ENCODE assay signal across 9 cellular contexts in genomic region chr10:125629758-125630376, GRCh38. TPM values are rescaled to one million over a fixed set of nuclear protein-coding genes. Genes with fewer than 3 reads are reported as not detected.
DNase-seq lines count a peak whose midpoint lies in the region; ATAC-seq and TF ChIP-seq lines count a peak whose summit lies in the region.
"Had no signal": no experiment of that assay in that cellular context is flagged by ENCODE, and none has a peak within 500 bp of the region (broad histone marks: within the 10 kb centered on the region; RNA-seq: fewer than 3 reads in every experiment).

No MANE protein-coding gene starts in this region.

- dilution Hi-C loops in IMR-90 (cut with HindIII; ENCODE audit: low sequenced_read_pairs, unreplicated experiment) = no loop called here

- no peak overlapping the region for H3K4me2 ChIP-seq in IMR-90 (ENCODE audit: low read depth, low read length)

- H3K79me1 ChIP-seq in IMR-90 (ENCODE audit: low read depth in 1 of 2, low read length in 2 of 2) = no peaks in the 10 kb centered on the region

- no TSS peak for BruUV-seq in IMR-90 (replicated peaks; lab: Mats Ljungman, UMichigan)

- H3K27me3 ChIP-seq in IMR-90 (ENCODE audit: control insufficient read depth, insufficient read depth, low read length) (peaks cover 4% of the 10 kb centered on the region), stomach (no peaks in the 10 kb centered on the region)

- no peak overlapping the region for H4K91ac ChIP-seq in IMR-90 (ENCODE audit: insufficient read depth, low read depth, low read length)

- no peak overlapping the region for H2BK5ac ChIP-seq in IMR-90 (ENCODE audit: low read depth, low read length, poor library complexity, severe bottlenecking)

- H3K4me1 ChIP-seq in IMR-90 (ENCODE audit: control insufficient read depth, insufficient read depth, low read length) = no peaks in the 10 kb centered on the region
- H3K4me1 ChIP-seq in stomach = no peaks in the 10 kb centered on the region

- CTCF ChIA-PET in IMR-90 (lab: Yijun Ruan, JAX) = interaction anchor here (0.7 kb wide), 1 partner anchor 330 kb away, joined by 3 read pairs; no protein-coding TSS in a partner anchor

- TF ChIP-seq RAD21 in IMR-90 (IDR thresholded peaks at IDR 0.05; ENCODE audit: low read length) = peak; percentile 51

- H2AFZ ChIP-seq in IMR-90 (replicated peaks; ENCODE audit: low read length, poor library complexity) = no peak overlapping the region

- H3K4me1 Mint-ChIP-seq in glutamatergic neuron (ENCODE audit: low read depth, unreplicated experiment) = no peaks in the 10 kb centered on the region

- H3K4me3 ChIP-seq in IMR-90 (ENCODE audit: insufficient read depth, low read depth, low read length) (no peak overlapping the region), stomach (no peak overlapping the region)

- H4K5ac ChIP-seq in IMR-90 (ENCODE audit: low read depth, low read length) = no peak overlapping the region

- no peak overlapping the region for H2BK20ac ChIP-seq in IMR-90 (ENCODE audit: low read depth, low read length)

- peaks cover 1% of the 10 kb centered on the region for H3K9me3 Mint-ChIP-seq in glutamatergic neuron (ENCODE audit: unreplicated experiment)

- H3K9me3 ChIP-seq in IMR-90 (ENCODE audit: control insufficient read depth, insufficient read depth, low read length) (no peaks in the 10 kb centered on the region), stomach (no peaks in the 10 kb centered on the region)

- H3K9ac ChIP-seq in IMR-90 (ENCODE audit: low read depth, low read length) = no peak overlapping the region

- H4K8ac ChIP-seq in IMR-90 (ENCODE audit: low read depth in 2 of 2, low read length in 2 of 2) = no peak overlapping the region

- no peak overlapping the region for H3K56ac ChIP-seq in IMR-90 (ENCODE audit: extremely low read depth, insufficient read depth, low read length)

- no peak overlapping the region for H2AK5ac ChIP-seq in IMR-90 (ENCODE audit: low read depth, low read length)

- no peak overlapping the region for H2BK15ac ChIP-seq in IMR-90 (ENCODE audit: low read depth, low read length)

- in situ Hi-C loops in IMR-90 (cut with MboI; ENCODE audit: low sequenced_read_pairs) (no loop called here), SK-MEL-5 (cut with HindIII; ENCODE audit: low pct_unique_long_range_greater_than_20kb, low sequenced_read_pairs) (no loop called here)

- no peaks in the 10 kb centered on the region for H3K36me3 Mint-ChIP-seq in glutamatergic neuron (ENCODE audit: unreplicated experiment)

- no peak overlapping the region for H3K27ac ChIP-seq in IMR-90 (ENCODE audit: insufficient read depth, low read length)
- no peak overlapping the region for H3K27ac ChIP-seq in stomach

- ATAC-seq in IMR-90 (ENCODE audit: low read depth) (peak; percentile 65; the same call in 1 of the 2 replicates), GM21529 (IDR thresholded peaks at IDR 0.05; ENCODE audit: unreplicated experiment) (no peak), GM18868 (IDR thresholded peaks at IDR 0.05; ENCODE audit: unreplicated experiment) (no peak)

- no peak overlapping the region for H2BK120ac ChIP-seq in IMR-90 (ENCODE audit: low read depth, low read length)

- DNase-seq in IMR-90 (peak; percentile 53), SK-MEL-5 (ENCODE audit: low read depth, low spot score) (peak; percentile 66), glutamatergic neuron (no peak), stomach (no peak), KG1 (lab: John Stamatoyannopoulos, UW) (no peak)

- intact Hi-C loops in IMR-90 (cut with micrococcal nuclease) (loop anchor here (5.0 to 10.0 kb wide), 2 partner anchors 473 to 585 kb away; no protein-coding TSS in a partner anchor), stomach (cut with DNase I; ENCODE audit: low total_unique reads) (no loop called here)

- H3K4me3 Mint-ChIP-seq in glutamatergic neuron (ENCODE audit: unreplicated experiment) = no peak overlapping the region

- no peaks in the 10 kb centered on the region for H3K27me3 Mint-ChIP-seq in glutamatergic neuron (ENCODE audit: unreplicated experiment)

- no peak overlapping the region for H3K18ac ChIP-seq in IMR-90 (ENCODE audit: low read depth, low read length)

- POLR2A ChIA-PET in IMR-90 (lab: Charles Lee; ENCODE audit: unreplicated experiment) = no interaction called here

- H3K14ac ChIP-seq in IMR-90 (replicated peaks; ENCODE audit: low read depth, low read length) = no peak overlapping the region

- H4K20me1 ChIP-seq in IMR-90 (ENCODE audit: insufficient read depth, low read length) = no peaks in the 10 kb centered on the region

- no peaks in the 10 kb centered on the region for H3K36me3 ChIP-seq in IMR-90 (ENCODE audit: control insufficient read depth, insufficient read depth, low read length)
- H3K36me3 ChIP-seq in stomach = no peaks in the 10 kb centered on the region

- WGBS in IMR-90 (ENCODE audit: extremely low coverage in 2 of 2, insufficient read length in 1 of 2), 2 experiments = 63% methylated on average over 1 of the region's 3 CpGs; no CpG with 5 or more reads in 1 of the 2 experiments
- 62 to 79% (median 66%) methylated on average over 3 of the region's 3 CpGs for WGBS in stomach, 5 donors

- H3K27ac Mint-ChIP-seq in glutamatergic neuron (ENCODE audit: unreplicated experiment) = no peak overlapping the region

- TF ChIP-seq EP300 in stomach (IDR thresholded peaks at IDR 0.05) = no peak

- TF ChIP-seq CTCF in GM12872 (IDR thresholded peaks at IDR 0.05; ENCODE audit: insufficient read depth, low read depth, low read length) = peak; percentile 54
- TF ChIP-seq CTCF in IMR-90 (conservative IDR thresholded peaks at IDR 0.05; ENCODE audit: low read depth, low read length) = peak; percentile 41
- TF ChIP-seq CTCF in glutamatergic neuron (IDR thresholded peaks at IDR 0.05; ENCODE audit: partially characterized antibody, unreplicated experiment) = peak; percentile 62
- peak in 3 of 7 experiments; percentile 11 to 32 (median 20) for TF ChIP-seq CTCF in stomach (IDR thresholded peaks at IDR 0.05)

- H3K9me1 ChIP-seq in IMR-90 (ENCODE audit: insufficient read depth, low read length) = no peaks in the 10 kb centered on the region

- H3K23ac ChIP-seq in IMR-90 (ENCODE audit: low read depth, low read length) = no peak overlapping the region

- no peak overlapping the region for H3K4ac ChIP-seq in IMR-90 (ENCODE audit: low read depth, low read length)

- TF ChIP-seq POLR2A in IMR-90 (IDR thresholded peaks at IDR 0.05; ENCODE audit: low read depth, low read length) (no peak), stomach (IDR thresholded peaks at IDR 0.05) (no peak)

- H2AK9ac ChIP-seq in IMR-90 (replicated peaks; ENCODE audit: low read depth, low read length, poor library complexity) = no peak overlapping the region

TF ChIP-seq in IMR-90, 13 proteins besides CTCF, POLR2A, EP300 and RAD21:
- TF ChIP-seq ELK1 (IDR thresholded peaks at IDR 0.05; ENCODE audit: borderline replicate concordance, low read depth, low read length) = no peak
- no peak for TF ChIP-seq CHD1 (IDR thresholded peaks at IDR 0.05; ENCODE audit: low read depth, low read length)
- TF ChIP-seq FOS (IDR thresholded peaks at IDR 0.05; ENCODE audit: low read depth, low read length) = no peak
- no peak for TF ChIP-seq NFE2L2 (IDR thresholded peaks at IDR 0.05; ENCODE audit: low read depth, low read length)
- no peak for TF ChIP-seq CEBPB (IDR thresholded peaks at IDR 0.05; ENCODE audit: low read depth, low read length)
- no peak for TF ChIP-seq MAFK (IDR thresholded peaks at IDR 0.05; ENCODE audit: low read depth, low read length)
- no peak for TF ChIP-seq MAZ (IDR thresholded peaks at IDR 0.05; ENCODE audit: borderline replicate concordance, low read depth, low read length)

RNA-seq across cellular contexts. Expression of gene TEX36, which starts 53.1 kb away (rescaled TPM):
- not detected in 2 replicates for total RNA-seq in IMR-90 (2012; rRNA removed)
- polyA plus RNA-seq in IMR-90 (2012; rRNA removed) = not detected in 2 replicates
- polyA plus RNA-seq in IMR-90 (2012; cell fraction: cytosol; rRNA removed) = not detected in 2 replicates
- not detected in 2 replicates for polyA plus RNA-seq in IMR-90 (2012; cell fraction: nucleus; rRNA removed; ENCODE audit: low replicate concordance)
- not detected in 2 replicates for total RNA-seq in SK-MEL-5 (2014; rRNA removed; shearing (Covaris generic))
- not detected in 2 replicates for polyA plus RNA-seq in SK-MEL-5 (2015; cell fraction: cytosol; rRNA removed)
- not detected in 2 replicates for polyA plus RNA-seq in SK-MEL-5 (2015; cell fraction: nucleus; rRNA removed)
- total RNA-seq in glutamatergic neuron (ENCODE audit: unreplicated experiment) = not detected
- not detected for total RNA-seq in stomach
- not detected for polyA plus RNA-seq in stomach
- total RNA-seq: skeletal muscle tissue had no signal

Comparison
In these comparisons a context has a peak if more than half of its experiments do, and no peak if none do; other contexts are left out.
1. DNase-seq: peak in IMR-90 (single experiment) and SK-MEL-5 (single experiment); none in glutamatergic neuron (single experiment), stomach (single experiment) and KG1 (single experiment).